In genomic region chr17:50689251-50689650, GRCh38 we compare ENCODE assay signal across 13 cellular contexts. TPM values are rescaled to one million over a fixed set of nuclear protein-coding genes. Genes with fewer than 3 reads are reported as not detected.
DNase-seq lines count a peak whose midpoint lies in the region; ATAC-seq and TF ChIP-seq lines count a peak whose summit lies in the region.
"Had no signal": no experiment of that assay in that cellular context is flagged by ENCODE, and none has a peak within 500 bp of the region (broad histone marks: within the 10 kb centered on the region; RNA-seq: fewer than 3 reads in every experiment).

No MANE protein-coding gene starts in this region.

- peaks cover 56% of the 10 kb centered on the region for H3K36me3 Mint-ChIP-seq in Calu3 (ENCODE audit: insufficient read depth, unreplicated experiment)
- H3K36me3 Mint-ChIP-seq: activated naive CD8-positive, alpha-beta T cell had no signal

- BruUV-seq in Calu3 (replicated peaks; lab: Mats Ljungman, UMichigan), result no TSS peak

- in situ Hi-C loops in GM13977 (cut with MboI; ENCODE audit: low pct_unique_long_range_greater_than_20kb, low sequenced_read_pairs, unreplicated experiment), result no loop called here

- no peak overlapping the region for H3K27ac ChIP-seq in caudate nucleus (ENCODE audit: low read depth, low read length)

- CTCF ChIA-PET in Calu3 (lab: Charles Lee), result interaction anchor here (1.6 kb wide), 1 partner anchor 51 kb away, joined by 8 read pairs; no protein-coding TSS in a partner anchor

- TF ChIP-seq CTCF in Calu3 (IDR thresholded peaks at IDR 0.05; ENCODE audit: unreplicated experiment) (no peak), cardiac fibroblast (IDR thresholded peaks at IDR 0.05; ENCODE audit: low read depth, low read length) (no peak), omental fat pad (IDR thresholded peaks at IDR 0.05) (no peak), GM13977 (IDR thresholded peaks at IDR 0.05; ENCODE audit: extremely low read depth, insufficient read depth, missing control alignments) (no peak)

- H3K4me3 Mint-ChIP-seq in Calu3 (ENCODE audit: low read depth, unreplicated experiment), result no peak overlapping the region
- H3K4me3 Mint-ChIP-seq: activated naive CD8-positive, alpha-beta T cell; GM23338 had no signal

- no peaks in the 10 kb centered on the region for H3K9me3 Mint-ChIP-seq in Calu3 (ENCODE audit: low read depth, unreplicated experiment)
- H3K9me3 Mint-ChIP-seq: GM23338 had no signal

- peak; percentile 30 for ATAC-seq in omental fat pad (ENCODE audit: low FRiP score)

- no peaks in the 10 kb centered on the region for H3K27me3 Mint-ChIP-seq in Calu3 (ENCODE audit: unreplicated experiment)
- H3K27me3 Mint-ChIP-seq: activated naive CD8-positive, alpha-beta T cell had no signal

- intact Hi-C loops in Calu3 (cut with micrococcal nuclease; ENCODE audit: unreplicated experiment), result no loop called here

- peaks cover 84% of the 10 kb centered on the region for H3K4me1 Mint-ChIP-seq in Calu3 (ENCODE audit: low read depth, unreplicated experiment)

- peak overlapping the region; percentile 20 for H3K27ac Mint-ChIP-seq in Calu3 (ENCODE audit: unreplicated experiment)
- H3K27ac Mint-ChIP-seq: activated naive CD8-positive, alpha-beta T cell; GM23338 had no signal

- peak; percentile 60 for DNase-seq in Calu3
- peak; percentile 54 for DNase-seq in MV-4-11 (lab: John Stamatoyannopoulos, UW)
- peak; percentile 50 to 65 for DNase-seq in cardiac fibroblast (ENCODE audit: low read depth in 2 of 2)
- no peak for DNase-seq in omental fat pad (ENCODE audit: low spot score)
- no peak for DNase-seq in activated CD4-positive, CD25-positive, alpha-beta regulatory T cell (lab: John Stamatoyannopoulos, UW)
- no peak for DNase-seq in GM13977 (ENCODE audit: low spot score)
- DNase-seq in NCI-H2081 (lab: John Stamatoyannopoulos, UW), result no peak
- no peak for DNase-seq in caudate nucleus (lab: John Stamatoyannopoulos, UW)
- DNase-seq: activated CD4-positive, alpha-beta T cell treated with anti-CD3 and anti-CD28 coated beads for 4 hours had no signal

- H3K4me3 ChIP-seq in cardiac fibroblast (replicated peaks in 1 of 2; ENCODE audit: low read depth in 2 of 2, low read length in 2 of 2), result no peak overlapping the region
- H3K4me3 ChIP-seq: GM23338, lung had no signal

RNA-seq across cellular contexts. Expression of gene ANKRD40, which starts 18.5 kb away (rescaled TPM):
- total RNA-seq in Calu3 (2022) (67.2 and 68.5 TPM in 2 replicates), omental fat pad (10 to 100 TPM; 55.7 to 82.4 (median 61.8) TPM)

RNA-seq across cellular contexts. Expression of gene LUC7L3, which starts 30.2 kb away (rescaled TPM):
- total RNA-seq in Calu3 (2022), result 152 and 155 TPM in 2 replicates
- total RNA-seq in omental fat pad, result 10 to 100 TPM; 44.2 to 88.7 (median 55.2) TPM

RNA-seq across cellular contexts. Expression of gene ABCC3, which starts 54.6 kb away (rescaled TPM):
- total RNA-seq in Calu3 (2022) (88.0 and 125 TPM in 2 replicates), omental fat pad (10 to 100 TPM in 2 of 4 donors, 1 to 10 TPM in 2; 2.8 to 19.9 (median 11.1) TPM)
- total RNA-seq: GM23338, OCI-LY7 had no signal

Comparison
In these comparisons a context has a peak if more than half of its experiments do, and no peak if none do; other contexts are left out.
1. DNase-seq: peak in Calu3 (single experiment), MV-4-11 (single experiment) and cardiac fibroblast (2 of 2); none in omental fat pad (single experiment), activated CD4-positive, CD25-positive, alpha-beta regulatory T cell (0 of 4), GM13977 (single experiment), NCI-H2081 (0 of 2) and caudate nucleus (0 of 61).